ENCODE assay signal across 8 cellular contexts in genomic region chr13:49669735-49670309, GRCh38. TPM values are rescaled to one million over a fixed set of nuclear protein-coding genes. Genes with fewer than 3 reads are reported as not detected.
DNase-seq lines count a peak whose midpoint lies in the region; ATAC-seq and TF ChIP-seq lines count a peak whose summit lies in the region.

No MANE protein-coding gene starts in this region.

- in situ Hi-C loops in HAP-1 (cut with MboI; ENCODE audit: low sequenced_read_pairs) = no loop called here

- DNase-seq in DMS53 treated with DMSO at 0.1 percent for 48 hours (lab: John Stamatoyannopoulos, UW; ENCODE audit: unreplicated experiment) (peak; percentile 64), HAP-1 (ENCODE audit: low spot score in 2 of 2) (peak; percentile 25 to 62), NCI-H2227 (lab: John Stamatoyannopoulos, UW; ENCODE audit: unreplicated experiment) (peak; percentile 47), adrenal gland (peak; percentile 58 to 86 (median 78)), left cardiac atrium (peak; percentile 41), retina (peak; percentile 78), germinal center (ENCODE audit: low spot score) (no peak)

- peaks cover 13% of the 10 kb centered on the region for H3K36me3 ChIP-seq in HAP-1 (replicated peaks)
- peaks cover 0 to 11% of the 10 kb centered on the region in 2 donors for H3K36me3 ChIP-seq in adrenal gland (replicated peaks in 1 of 2)

- 36 to 46% (median 45%) methylated on average over 5 of the region's 5 CpGs for WGBS in adrenal gland, 4 donors

- H3K4me3 ChIP-seq in HAP-1 = no peak overlapping the region
- no peak overlapping the region for H3K4me3 ChIP-seq in adrenal gland

- H3K27ac ChIP-seq in adrenal gland = no peak overlapping the region

- intact Hi-C loops in adrenal gland (cut with DNase I) (loop anchor here in 1 of 2 donors (5.0 kb wide), 1 partner anchor 177 kb away; no protein-coding TSS in a partner anchor), left cardiac atrium (cut with DNase I) (loop anchor here (1.0 to 10.0 kb wide), 3 partner anchors 177 to 1405 kb away; no protein-coding TSS in a partner anchor)

- ATAC-seq in left cardiac atrium (peak; percentile 88 to 95), HG02973 (IDR thresholded peaks at IDR 0.05; ENCODE audit: unreplicated experiment) (no peak)

- H3K27me3 ChIP-seq in HAP-1 (ENCODE audit: low read depth) (no peaks in the 10 kb centered on the region), adrenal gland (no peaks in the 10 kb centered on the region)

- TF ChIP-seq CTCF in adrenal gland (IDR thresholded peaks at IDR 0.05) = peak; percentile 49 to 88 (median 77)

- TF ChIP-seq POLR2A in adrenal gland (IDR thresholded peaks at IDR 0.05) = no peak

- H3K4me1 ChIP-seq in HAP-1 (peaks cover 16% of the 10 kb centered on the region), adrenal gland (replicated peaks in 1 of 2) (peaks cover 6 to 7% of the 10 kb centered on the region in 2 donors)

- H3K9me3 ChIP-seq in HAP-1 = no peaks in the 10 kb centered on the region
- H3K9me3 ChIP-seq in adrenal gland (replicated peaks in 1 of 3) = no peaks in the 10 kb centered on the region

RNA-seq across cellular contexts. Expression of gene EBPL, which starts 21.5 kb away (rescaled TPM):
- total RNA-seq in adrenal gland = 100 to 1,000 TPM in 7 of 8 donors, 10 to 100 TPM in 1; 45.2 to 302 (median 205) TPM
- 10 to 100 TPM; 47.2 to 98.5 (median 83.4) TPM for polyA plus RNA-seq in adrenal gland
- 10 to 100 TPM; 11.5 to 12.5 TPM for total RNA-seq in left cardiac atrium

RNA-seq across cellular contexts. Expression of gene ARL11, which starts 41.5 kb away (rescaled TPM):
- total RNA-seq in adrenal gland = 1 to 10 TPM in 6 of 8 donors, under 1 TPM in 2; 0.18 to 2.9 (median 1.6) TPM
- 1 to 10 TPM in 2 of 3 donors, under 1 TPM in 1; 0.62 to 2.3 (median 1.1) TPM for polyA plus RNA-seq in adrenal gland
- 1 to 10 TPM in 1 of 2 donors, under 1 TPM in 1; 0.44 to 1.7 TPM for total RNA-seq in left cardiac atrium
